ENCODE assay signal across 16 cellular contexts in genomic region chr18:44781890-44782289, GRCh38.
DNase-seq lines count a peak whose midpoint lies in the region; ATAC-seq and TF ChIP-seq lines count a peak whose summit lies in the region.
"Had no signal": no experiment of that assay in that cellular context is flagged by ENCODE, and none has a peak within 500 bp of the region (broad histone marks: within the 10 kb centered on the region; RNA-seq: fewer than 3 reads in every experiment).

No MANE protein-coding gene starts in this region.

- no peak overlapping the region for H3K27ac ChIP-seq in foreskin keratinocyte
- H3K27ac ChIP-seq in psoas muscle, result peak overlapping the region; percentile 60

- TF ChIP-seq CTCF in foreskin keratinocyte (conservative IDR thresholded peaks at IDR 0.05) (no peak), psoas muscle (IDR thresholded peaks at IDR 0.05) (no peak)

- ATAC-seq in foreskin keratinocyte, result no peak
- ATAC-seq in psoas muscle, result peak in 3 of 4 donors; percentile 39 to 67 (median 45)
- no peak for ATAC-seq in GM18858 (IDR thresholded peaks at IDR 0.05; ENCODE audit: unreplicated experiment)
- no peak for ATAC-seq in HG02970 (IDR thresholded peaks at IDR 0.05; ENCODE audit: low FRiP score, unreplicated experiment)
- ATAC-seq: GM12878; stimulated activated naive CD8-positive, alpha-beta T cell treated with anti-CD3 and anti-CD28 coated beads, Interleukin-15, Interleukin-2, amounts not matched to agents 100 U/mL and 50 U/mL, for 24 hours had no signal

- no peaks in the 10 kb centered on the region for H3K36me3 ChIP-seq in psoas muscle (ENCODE audit: insufficient read depth in 1 of 2, low read depth in 1 of 2)

- DNase-seq in EL, result peak; percentile 18
- DNase-seq in amniotic stem cell (lab: John Stamatoyannopoulos, UW), result peak; percentile 30
- DNase-seq in foreskin keratinocyte, result peak; percentile 3 to 11
- DNase-seq in psoas muscle, result no peak
- DNase-seq in stimulated activated CD4-positive, alpha-beta T cell treated with anti-CD3 and anti-CD28 coated beads, Interleukin-15, amount 100 ng/mL, for 24 hours, result no peak
- DNase-seq in NCI-H446 treated with DMSO at 0.1 percent for 48 hours (lab: John Stamatoyannopoulos, UW), result no peak
- DNase-seq: activated CD8-positive, alpha-beta memory T cell treated with anti-CD3 and anti-CD28 coated beads, Interleukin-2, amount 50 U/mL, for 4 hours; caudate nucleus; CD4-positive, CD25-positive, alpha-beta regulatory T cell; NCI-H1436; OCI-M1; stimulated activated naive CD8-positive, alpha-beta T cell treated with anti-CD3 and anti-CD28 coated beads, Interleukin-15, Interleukin-2, amounts not matched to agents 100 U/mL and 50 U/mL, for 24 hours; T-helper 9 cell had no signal

- intact Hi-C loops in psoas muscle (cut with DNase I), result no loop called here

- no peak overlapping the region for H3K4me3 ChIP-seq in psoas muscle
- H3K4me3 ChIP-seq: GM12878 had no signal

- WGBS in psoas muscle, 3 donors, result 20 to 45% (median 24%) methylated on average over 3 of the region's 3 CpGs

- H3K27me3 ChIP-seq in foreskin keratinocyte (no peaks in the 10 kb centered on the region), psoas muscle (ENCODE audit: insufficient read depth in 3 of 3, low read length in 2 of 3) (no peaks in the 10 kb centered on the region)

- H3K9me3 ChIP-seq in psoas muscle, result no peaks in the 10 kb centered on the region

- H3K4me1 ChIP-seq in foreskin keratinocyte (no peaks in the 10 kb centered on the region), psoas muscle (peaks cover 34% of the 10 kb centered on the region)

Comparison
In these comparisons a context has a peak if more than half of its experiments do, and no peak if none do; other contexts are left out.
1. DNase-seq: peak in EL (single experiment), amniotic stem cell (single experiment) and foreskin keratinocyte (2 of 2); none in psoas muscle (0 of 2), stimulated activated CD4-positive, alpha-beta T cell treated with anti-CD3 and anti-CD28 coated beads, Interleukin-15, amount 100 ng/mL, for 24 hours (single experiment) and NCI-H446 treated with DMSO at 0.1 percent for 48 hours (single experiment).
2. ATAC-seq: peak in psoas muscle (3 of 4); none in foreskin keratinocyte (single experiment), GM18858 (single experiment) and HG02970 (single experiment).